Comparison of ENCODE assay signal across 1 cellular context in the genomic region with DNA sequence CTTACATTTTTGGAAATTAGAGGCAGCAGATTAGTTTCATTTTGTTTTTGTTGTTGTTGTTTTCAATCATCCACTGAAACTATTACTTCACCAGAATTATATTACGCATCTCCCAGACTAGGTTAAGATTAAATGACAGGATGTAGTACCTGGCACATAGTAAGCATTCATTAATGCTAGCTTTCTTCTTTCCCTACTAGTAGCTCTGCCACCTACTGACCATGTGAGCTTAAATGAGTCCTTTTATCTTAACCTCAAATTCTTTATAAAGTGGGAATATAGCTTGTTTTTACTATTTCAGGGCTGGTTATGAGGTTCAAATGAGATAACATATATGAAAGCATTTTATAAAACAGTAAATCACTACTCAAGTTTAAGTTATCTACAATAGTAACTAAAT.
TF ChIP-seq lines count a peak whose summit lies in the region.

No MANE protein-coding gene starts in this region.

TF ChIP-seq in IMR-90, 13 proteins besides CTCF, POLR2A, EP300 and RAD21 (continued from another document):
- TF ChIP-seq, protein P1, sequence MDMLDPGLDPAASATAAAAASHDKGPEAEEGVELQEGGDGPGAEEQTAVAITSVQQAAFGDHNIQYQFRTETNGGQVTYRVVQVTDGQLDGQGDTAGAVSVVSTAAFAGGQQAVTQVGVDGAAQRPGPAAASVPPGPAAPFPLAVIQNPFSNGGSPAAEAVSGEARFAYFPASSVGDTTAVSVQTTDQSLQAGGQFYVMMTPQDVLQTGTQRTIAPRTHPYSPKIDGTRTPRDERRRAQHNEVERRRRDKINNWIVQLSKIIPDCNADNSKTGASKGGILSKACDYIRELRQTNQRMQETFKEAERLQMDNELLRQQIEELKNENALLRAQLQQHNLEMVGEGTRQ (IDR thresholded peaks at IDR 0.05; ENCODE audit: low read depth, low read length) = no peak
- TF ChIP-seq CHD1 (IDR thresholded peaks at IDR 0.05; ENCODE audit: low read depth, low read length) (no peak), MAZ (IDR thresholded peaks at IDR 0.05; ENCODE audit: borderline replicate concordance, low read depth, low read length) (no peak), SMC3 (IDR thresholded peaks at IDR 0.05; ENCODE audit: low read depth, low read length) (no peak), NFE2L2 (IDR thresholded peaks at IDR 0.05; ENCODE audit: low read depth, low read length) (no peak), MAFK (IDR thresholded peaks at IDR 0.05; ENCODE audit: low read depth, low read length) (no peak), RFX5 (IDR thresholded peaks at IDR 0.05; ENCODE audit: low read depth, low read length) (no peak), RCOR1 (IDR thresholded peaks at IDR 0.05; ENCODE audit: insufficient replicate concordance, low read length) (no peak), CEBPB (IDR thresholded peaks at IDR 0.05; ENCODE audit: low read depth, low read length) (no peak), FOS (IDR thresholded peaks at IDR 0.05; ENCODE audit: low read depth, low read length) (no peak)
